ENCODE assay signal across 26 cellular contexts in the genomic region with DNA sequence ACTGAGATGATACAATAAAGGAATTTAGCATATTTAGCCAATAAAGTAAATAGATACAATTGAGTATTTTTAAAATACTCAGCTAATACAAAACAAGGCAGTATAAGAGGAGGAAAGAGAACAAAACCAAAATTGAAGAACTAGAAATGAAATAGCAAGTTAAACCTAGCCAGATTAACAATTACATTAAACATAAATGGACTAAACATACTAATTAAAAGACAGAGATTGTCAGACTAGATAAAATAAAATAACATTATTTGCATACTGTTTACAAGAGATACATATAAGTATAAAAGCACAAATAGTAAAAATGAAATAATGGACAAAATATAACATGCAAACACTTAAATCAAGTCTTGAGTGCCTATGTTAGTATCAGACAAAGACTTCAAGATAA.
"Had no signal": no experiment of that assay in that cellular context is flagged by ENCODE, and none has a peak within 500 bp of the region (broad histone marks: within the 10 kb centered on the region; RNA-seq: fewer than 3 reads in every experiment).

No MANE protein-coding gene starts in this region.

- H3K27ac ChIP-seq: stomach, suprapubic skin, testis, thoracic aorta, thyroid gland, tibial artery, tibial nerve, transverse colon, upper lobe of left lung, upper lobe of right lung, uterus had no signal

- H3K9me3 ChIP-seq: testis, thoracic aorta, thyroid gland, upper lobe of right lung, uterus had no signal

- ATAC-seq: stimulated activated effector memory CD8-positive, alpha-beta T cell treated with anti-CD3 and anti-CD28 coated beads, Interleukin-12 subunit alpha, Interleukin-12 subunit beta, amount 100 ng/mL, for 72 hours; stimulated activated memory B cell treated with anti-CD40 and anti-IgM and Interleukin-4, amounts not matched to agents 10 μg/mL and 1 μg/mL and 100 μg/mL, for 72 hours; stimulated activated naive B cell treated with anti-CD40 and anti-IgM and Interleukin-4, amounts not matched to agents 10 μg/mL and 1 μg/mL and 100 μg/mL, for 72 hours; stimulated activated naive CD8-positive, alpha-beta T cell treated with anti-CD3 and anti-CD28 coated beads, Interleukin-15, amount 100 ng/mL, for 72 hours; stimulated activated naive CD8-positive, alpha-beta T cell treated with anti-CD3 and anti-CD28 coated beads, Interleukin-15, Interleukin-2, amounts not matched to agents 100 U/mL and 50 U/mL, for 24 hours; upper lobe of right lung had no signal

- DNase-seq: stimulated activated CD4-positive, alpha-beta T cell treated with anti-CD3 and anti-CD28 coated beads, Interleukin-2, amount 100 ng/mL, for 48 hours; stimulated activated CD4-positive, alpha-beta T cell treated with anti-CD3 and anti-CD28 coated beads, Interleukin-4, amount 100 ng/mL, for 1 hour; stimulated activated CD4-positive, alpha-beta T cell treated with anti-CD3 and anti-CD28 coated beads, Interleukin-4, amount 100 ng/mL, for 24 hours; stimulated activated CD4-positive, alpha-beta T cell treated with anti-CD3 and anti-CD28 coated beads, Interleukin-4, amount 100 ng/mL, for 4 hours; stimulated activated CD8-positive, alpha-beta memory T cell treated with anti-CD3 and anti-CD28 coated beads, Interleukin-4, amount 100 ng/mL, for 48 hours; stimulated activated naive B cell treated with anti-CD40 and anti-IgM and Interleukin-4, amounts not matched to agents 10 μg/mL and 1 μg/mL and 100 μg/mL, for 72 hours; stimulated activated naive CD4-positive, alpha-beta T cell; stimulated activated naive CD4-positive, alpha-beta T cell treated with Interleukin-2 at 50 U/mL for 16 hours; stimulated activated naive CD8-positive, alpha-beta T cell treated with anti-CD3 and anti-CD28 coated beads, Interleukin-15, amount 100 ng/mL, for 72 hours; stimulated activated naive CD8-positive, alpha-beta T cell treated with anti-CD3 and anti-CD28 coated beads, Interleukin-15, Interleukin-2, amounts not matched to agents 100 U/mL and 50 U/mL, for 24 hours; stomach; substantia nigra; testis; thyroid gland; tibial artery; transverse colon; trophoblast cell; upper lobe of left lung; upper lobe of right lung; uterus had no signal

- H3K4me1 ChIP-seq: stomach, suprapubic skin, testis, thyroid gland, tibial artery, tibial nerve, transverse colon, upper lobe of left lung, upper lobe of right lung, uterus had no signal

- H3K27me3 ChIP-seq: stomach, suprapubic skin, testis, thyroid gland, tibial artery, tibial nerve, transverse colon, upper lobe of left lung, upper lobe of right lung, uterus had no signal

- FAIRE-seq: urothelium cell line had no signal

- H3K36me3 ChIP-seq: stomach, suprapubic skin, thoracic aorta, thyroid gland, tibial artery, tibial nerve, transverse colon, upper lobe of left lung, upper lobe of right lung, uterus had no signal

- H3K4me3 ChIP-seq: stomach, suprapubic skin, testis, thoracic aorta, thyroid gland, tibial artery, tibial nerve, transverse colon, upper lobe of left lung, upper lobe of right lung, uterus had no signal
